ENCODE assay signal across 21 cellular contexts in the genomic region with DNA sequence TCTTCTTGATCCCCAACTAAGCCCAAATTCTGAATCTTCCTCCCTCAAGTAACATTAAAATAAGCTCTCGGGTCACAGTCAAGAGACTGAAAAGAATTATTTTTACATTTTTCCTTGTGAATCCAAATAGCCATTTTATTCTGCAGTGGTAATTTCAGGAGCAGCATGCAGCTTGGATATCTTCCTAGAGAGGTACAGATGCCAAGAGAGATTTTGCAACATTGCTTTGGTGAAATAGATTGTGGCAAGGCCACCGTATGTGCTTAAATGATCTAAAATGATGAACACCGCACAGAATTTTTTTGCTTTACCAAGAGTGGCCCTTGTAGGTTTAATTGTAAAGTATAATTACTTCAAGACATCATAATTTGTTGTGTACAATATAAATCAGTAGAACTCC.
DNase-seq lines count a peak whose midpoint lies in the region; ATAC-seq and TF ChIP-seq lines count a peak whose summit lies in the region.
"Had no signal": no experiment of that assay in that cellular context is flagged by ENCODE, and none has a peak within 500 bp of the region (broad histone marks: within the 10 kb centered on the region; RNA-seq: fewer than 3 reads in every experiment).

No MANE protein-coding gene starts in this region.

- WGBS in suprapubic skin: 42% methylated on average over 3 of the region's 3 CpGs

- intact Hi-C loops in Right ventricle myocardium superior (cut with DNase I) (loop anchor here (10.0 kb wide), 2 partner anchors 219 to 431 kb away; partner anchors contain the start of genes IRX3 and IRX5), left ventricle myocardium superior (cut with micrococcal nuclease) (no loop called here), dorsolateral prefrontal cortex (cut with DNase I) (no loop called here)

- H3K9me3 ChIP-seq in WERI-Rb-1 (ENCODE audit: severe bottlenecking): no peaks in the 10 kb centered on the region
- H3K9me3 ChIP-seq in suprapubic skin: no peaks in the 10 kb centered on the region

- H3K27me3 ChIP-seq in WERI-Rb-1 (ENCODE audit: insufficient read depth, low read depth, severe bottlenecking): no peaks in the 10 kb centered on the region
- no peaks in the 10 kb centered on the region for H3K27me3 ChIP-seq in suprapubic skin
- H3K27me3 ChIP-seq in dorsolateral prefrontal cortex: peaks cover 0 to 37% (median 5%) of the 10 kb centered on the region in 45 donors

- H3K27ac Mint-ChIP-seq in glutamatergic neuron (ENCODE audit: unreplicated experiment): peak overlapping the region; percentile 36
- no peak overlapping the region for H3K27ac Mint-ChIP-seq in stimulated activated memory B cell treated with anti-CD40 and anti-IgM and Interleukin-4, amounts not matched to agents 10 μg/mL and 1 μg/mL and 100 μg/mL, for 72 hours
- H3K27ac Mint-ChIP-seq: activated CD4-positive, alpha-beta memory T cell treated with anti-CD3 and anti-CD28 coated beads for 36 hours had no signal

- H3K9me3 Mint-ChIP-seq in glutamatergic neuron (ENCODE audit: unreplicated experiment): peaks cover 13% of the 10 kb centered on the region
- H3K9me3 Mint-ChIP-seq in stimulated activated memory B cell treated with anti-CD40 and anti-IgM and Interleukin-4, amounts not matched to agents 10 μg/mL and 1 μg/mL and 100 μg/mL, for 72 hours: peaks cover 5% of the 10 kb centered on the region
- H3K9me3 Mint-ChIP-seq: activated CD4-positive, alpha-beta memory T cell treated with anti-CD3 and anti-CD28 coated beads for 36 hours had no signal

- H3K36me3 Mint-ChIP-seq in glutamatergic neuron (ENCODE audit: unreplicated experiment): peaks cover 6% of the 10 kb centered on the region
- H3K36me3 Mint-ChIP-seq in stimulated activated memory B cell treated with anti-CD40 and anti-IgM and Interleukin-4, amounts not matched to agents 10 μg/mL and 1 μg/mL and 100 μg/mL, for 72 hours: no peaks in the 10 kb centered on the region
- H3K36me3 Mint-ChIP-seq: activated CD4-positive, alpha-beta memory T cell treated with anti-CD3 and anti-CD28 coated beads for 36 hours had no signal

- TF ChIP-seq CTCF in WERI-Rb-1 (IDR thresholded peaks at IDR 0.05; ENCODE audit: low read depth, low read length): no peak
- TF ChIP-seq CTCF in glutamatergic neuron (IDR thresholded peaks at IDR 0.05; ENCODE audit: partially characterized antibody, unreplicated experiment): no peak
- no peak for TF ChIP-seq CTCF in suprapubic skin (IDR thresholded peaks at IDR 0.05)
- no peak for TF ChIP-seq CTCF in dorsolateral prefrontal cortex (IDR thresholded peaks at IDR 0.05 in 54 of 56, conservative IDR thresholded peaks at IDR 0.05 in 2 of 56; ENCODE audit: low read depth in 1 of 56, partially characterized antibody in 56 of 56)

- H3K36me3 ChIP-seq in WERI-Rb-1: no peaks in the 10 kb centered on the region
- no peaks in the 10 kb centered on the region for H3K36me3 ChIP-seq in suprapubic skin
- H3K36me3 ChIP-seq: lower lobe of right lung had no signal

- H3K4me1 Mint-ChIP-seq in glutamatergic neuron (ENCODE audit: low read depth, unreplicated experiment): peaks cover 53% of the 10 kb centered on the region
- H3K4me1 Mint-ChIP-seq in stimulated activated memory B cell treated with anti-CD40 and anti-IgM and Interleukin-4, amounts not matched to agents 10 μg/mL and 1 μg/mL and 100 μg/mL, for 72 hours: no peaks in the 10 kb centered on the region

- ATAC-seq in Right ventricle myocardium superior (ENCODE audit: poor library complexity): peak; percentile 13
- ATAC-seq in left ventricle myocardium superior: no peak
- ATAC-seq in stimulated activated memory B cell treated with anti-CD40 and anti-IgM and Interleukin-4, amounts not matched to agents 10 μg/mL and 1 μg/mL and 100 μg/mL, for 72 hours: no peak

- peaks cover 12% of the 10 kb centered on the region for H3K4me1 ChIP-seq in suprapubic skin

- no peak overlapping the region for H3K4me3 ChIP-seq in WERI-Rb-1 (ENCODE audit: low read depth, low read length)
- no peak overlapping the region for H3K4me3 ChIP-seq in suprapubic skin
- H3K4me3 ChIP-seq in dorsolateral prefrontal cortex: no peak overlapping the region
- H3K4me3 ChIP-seq: lower lobe of right lung had no signal

- H3K27me3 Mint-ChIP-seq in glutamatergic neuron (ENCODE audit: unreplicated experiment): peaks cover 12% of the 10 kb centered on the region
- peaks cover 9% of the 10 kb centered on the region for H3K27me3 Mint-ChIP-seq in stimulated activated memory B cell treated with anti-CD40 and anti-IgM and Interleukin-4, amounts not matched to agents 10 μg/mL and 1 μg/mL and 100 μg/mL, for 72 hours

- DNase-seq in Right ventricle myocardium superior (no peak), left ventricle myocardium superior (no peak), WERI-Rb-1 (no peak), glutamatergic neuron (no peak), suprapubic skin (ENCODE audit: low spot score in 2 of 2) (no peak), dorsolateral prefrontal cortex (no peak)
- DNase-seq in activated CD8-positive, alpha-beta memory T cell treated with anti-CD3 and anti-CD28 coated beads, Interleukin-2, amount 50 U/mL, for 48 hours: no peak
- DNase-seq: activated CD4-positive, alpha-beta memory T cell treated with anti-CD3 and anti-CD28 coated beads for 36 hours; activated CD4-positive, CD25-positive, alpha-beta regulatory T cell; activated naive CD4-positive, alpha-beta T cell treated with Interleukin-2 at 50 U/mL for 16 hours; cerebellar nuclear complex; effector CD8-positive, alpha-beta T cell; GF-D8; lower lobe of right lung; NCI-H1930; RPMI8226; stimulated activated CD8-positive, alpha-beta memory T cell treated with anti-CD3 and anti-CD28 coated beads, Interleukin-4, amount 100 ng/mL, for 48 hours; substantia nigra; T1000 had no signal

- H3K27ac ChIP-seq in WERI-Rb-1: peak overlapping the region; percentile 61
- H3K27ac ChIP-seq in suprapubic skin: peak overlapping the region; percentile 36
- no peak overlapping the region for H3K27ac ChIP-seq in dorsolateral prefrontal cortex
- H3K27ac ChIP-seq: C4-2B, lower lobe of right lung had no signal

- TF ChIP-seq EP300 in suprapubic skin (IDR thresholded peaks at IDR 0.05): no peak

- TF ChIP-seq POLR2A in suprapubic skin (IDR thresholded peaks at IDR 0.05): no peak

- H3K4me3 Mint-ChIP-seq in glutamatergic neuron (ENCODE audit: unreplicated experiment): peak overlapping the region; percentile 8
- H3K4me3 Mint-ChIP-seq in stimulated activated memory B cell treated with anti-CD40 and anti-IgM and Interleukin-4, amounts not matched to agents 10 μg/mL and 1 μg/mL and 100 μg/mL, for 72 hours: no peak overlapping the region
- H3K4me3 Mint-ChIP-seq: activated CD4-positive, alpha-beta memory T cell treated with anti-CD3 and anti-CD28 coated beads for 36 hours had no signal

Comparison
In these comparisons a context has a peak if more than half of its experiments do, and no peak if none do; other contexts are left out.
1. H3K27ac ChIP-seq: peak in WERI-Rb-1 (single experiment) and suprapubic skin (single experiment); none in dorsolateral prefrontal cortex (0 of 59).